29 cellular contexts compared by ENCODE assay signal in the genomic region with DNA sequence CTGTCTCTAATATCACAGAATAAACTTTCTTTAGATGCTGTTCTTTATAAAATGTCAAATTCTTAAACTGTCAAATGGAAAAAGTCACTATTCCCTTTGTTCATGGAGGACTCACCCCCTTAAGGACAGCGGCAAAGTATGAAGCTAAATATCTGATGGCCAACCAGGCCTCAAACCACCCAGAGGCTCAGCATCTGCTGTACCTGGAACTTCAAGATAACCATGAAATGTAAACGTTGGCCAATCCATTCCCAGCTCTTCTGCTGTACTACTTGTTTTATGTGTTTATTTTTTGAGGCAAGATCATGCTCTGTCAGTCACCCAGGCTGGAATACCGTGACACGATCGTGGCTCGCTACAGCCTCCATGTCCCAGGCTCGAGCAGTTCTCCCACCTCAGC. TPM values are rescaled to one million over a fixed set of nuclear protein-coding genes. Genes with fewer than 3 reads are reported as not detected.
A peak's percentile ranks its signal among the peaks of the same experiment; 100 is the strongest.
DNase-seq lines count a peak whose midpoint lies in the region; ATAC-seq and TF ChIP-seq lines count a peak whose summit lies in the region.
"Had no signal": no experiment of that assay in that cellular context is flagged by ENCODE, and none has a peak within 500 bp of the region (broad histone marks: within the 10 kb centered on the region; RNA-seq: fewer than 3 reads in every experiment).

No MANE protein-coding gene starts in this region.

- peaks cover 43% of the 10 kb centered on the region for H3K36me3 ChIP-seq in CD8-positive, alpha-beta T cell (ENCODE audit: insufficient read depth, low read length)
- peaks cover 49 to 93% of the 10 kb centered on the region in 2 experiments for H3K36me3 ChIP-seq in mesenchymal stem cell (ENCODE audit: control insufficient read depth in 1 of 2, insufficient read depth in 2 of 2, low read depth in 1 of 2, low read length in 2 of 2)

- WGBS in mesenchymal stem cell: 97% methylated on average over 6 of the region's 7 CpGs

- H3K4me3 ChIP-seq in CD8-positive, alpha-beta T cell (ENCODE audit: low read depth, low read length): no peak overlapping the region
- no peak overlapping the region for H3K4me3 ChIP-seq in mesenchymal stem cell (ENCODE audit: insufficient read depth in 1 of 2, low read depth in 1 of 2, low read length in 2 of 2)
- H3K4me3 ChIP-seq: esophagus muscularis mucosa, heart left ventricle, right atrium auricular region, SK-N-MC, smooth muscle cell, testis had no signal

- POLR2A ChIA-PET in CD8-positive, alpha-beta T cell (lab: Charles Lee): interaction anchor here (1.9 kb wide), 1 partner anchor 16 kb away, joined by 6 read pairs; the partner anchor contains the start of gene RFC5

- intact Hi-C loops in CD8-positive, alpha-beta T cell (cut with DNase I, micrococcal nuclease): loop anchor here in 1 of 2 experiments (10.0 kb wide), 1 partner anchor 157 kb away; no protein-coding TSS in a partner anchor

- H3K9ac ChIP-seq in mesenchymal stem cell (ENCODE audit: low read length): no peak overlapping the region

- H2BK120ac ChIP-seq in mesenchymal stem cell (ENCODE audit: low read depth, low read length): no peak overlapping the region

- peaks cover 75% of the 10 kb centered on the region for H3K36me3 Mint-ChIP-seq in activated CD8-positive, alpha-beta memory T cell treated with anti-CD3 and anti-CD28 coated beads, Interleukin-2, amount 10 ng/mL, durations not matched to agents 7 days and 5 days
- peaks cover 76% of the 10 kb centered on the region for H3K36me3 Mint-ChIP-seq in CD8-positive, alpha-beta T cell
- peaks cover 100% of the 10 kb centered on the region for H3K36me3 Mint-ChIP-seq in activated T-helper 17 cell treated with anti-CD3 and anti-CD28 coated beads, Interleukin-2, amount 50 U/mL, for 72 hours (ENCODE audit: low read depth)

- no peaks in the 10 kb centered on the region for H3K27me3 ChIP-seq in CD8-positive, alpha-beta T cell (ENCODE audit: insufficient read depth, low read length)
- H3K27me3 ChIP-seq in mesenchymal stem cell (ENCODE audit: control insufficient read depth in 1 of 2, insufficient read depth in 1 of 2, low read length in 2 of 2): no peaks in the 10 kb centered on the region
- H3K27me3 ChIP-seq: esophagus muscularis mucosa, heart left ventricle, right atrium auricular region, testis had no signal

- H4K91ac ChIP-seq in mesenchymal stem cell (ENCODE audit: low read length): peak overlapping the region; percentile 28

- CTCF ChIA-PET in activated CD8-positive, alpha-beta memory T cell treated with anti-CD3 and anti-CD28 coated beads, Interleukin-2, amount 10 ng/mL, durations not matched to agents 7 days and 5 days (lab: Charles Lee): interaction anchor here (0.6 to 1.7 kb wide), 4 partner anchors 10 to 32 kb away, joined by 3 to 9 read pairs (median 4); partner anchors contain the start of gene RFC5
- CTCF ChIA-PET in CD8-positive, alpha-beta T cell (lab: Charles Lee): interaction anchor here (1.2 kb wide), 1 partner anchor 11 kb away, joined by 3 read pairs; no protein-coding TSS in a partner anchor

- no peak for DNase-seq in activated CD8-positive, alpha-beta memory T cell treated with anti-CD3 and anti-CD28 coated beads, Interleukin-2, amount 10 ng/mL, durations not matched to agents 7 days and 5 days
- DNase-seq in activated CD8-positive, alpha-beta memory T cell treated with anti-CD3 and anti-CD28 coated beads for 24 hours: no peak
- DNase-seq in CD8-positive, alpha-beta T cell: no peak
- DNase-seq in mesenchymal stem cell: no peak
- DNase-seq in A172 (ENCODE audit: low spot score): no peak
- DNase-seq in DMS153 (lab: John Stamatoyannopoulos, UW): no peak
- DNase-seq: ACHN; activated CD4-positive, CD25-positive, alpha-beta regulatory T cell treated with anti-CD3 and anti-CD28 coated beads, Interleukin-2, amount 50 U/mL, for 72 hours; central memory CD4-positive, alpha-beta T cell; COR-L47; DMS53; foreskin melanocyte; heart left ventricle; kidney; left ventricle myocardium superior; NCI-H1417 treated with DMSO at 0.1 percent for 48 hours; NCI-H2029 treated with DMSO at 0.1 percent for 48 hours; NCI-H524; NK-92 treated with Interleukin-12 subunit alpha and Interleukin-12 subunit beta, amount 100 ng/mL, for 24 hours; stimulated activated naive CD4-positive, alpha-beta T cell treated with Interleukin-2 at 50 U/mL for 16 hours; T-helper 2 cell; testis had no signal

- no peak overlapping the region for H3K23ac ChIP-seq in mesenchymal stem cell (ENCODE audit: low read length in 2 of 2)

- no peak overlapping the region for H2AFZ ChIP-seq in mesenchymal stem cell (ENCODE audit: low read depth, low read length)

- H3K4me1 Mint-ChIP-seq in activated CD8-positive, alpha-beta memory T cell treated with anti-CD3 and anti-CD28 coated beads, Interleukin-2, amount 10 ng/mL, durations not matched to agents 7 days and 5 days: peaks cover 34% of the 10 kb centered on the region
- H3K4me1 Mint-ChIP-seq in CD8-positive, alpha-beta T cell (ENCODE audit: low read depth): no peaks in the 10 kb centered on the region
- peaks cover 44% of the 10 kb centered on the region for H3K4me1 Mint-ChIP-seq in activated T-helper 17 cell treated with anti-CD3 and anti-CD28 coated beads, Interleukin-2, amount 50 U/mL, for 72 hours

- H3K18ac ChIP-seq in mesenchymal stem cell (ENCODE audit: low read depth in 1 of 2, low read length in 2 of 2): no peak overlapping the region

- no peaks in the 10 kb centered on the region for H3K9me3 ChIP-seq in CD8-positive, alpha-beta T cell (ENCODE audit: low read length)
- no peaks in the 10 kb centered on the region for H3K9me3 ChIP-seq in mesenchymal stem cell (ENCODE audit: control insufficient read depth, low read length)
- H3K9me3 ChIP-seq: esophagus muscularis mucosa, heart left ventricle, right atrium auricular region, testis had no signal

- no peak overlapping the region for H3K4me3 Mint-ChIP-seq in activated CD8-positive, alpha-beta memory T cell treated with anti-CD3 and anti-CD28 coated beads, Interleukin-2, amount 10 ng/mL, durations not matched to agents 7 days and 5 days
- no peak overlapping the region for H3K4me3 Mint-ChIP-seq in CD8-positive, alpha-beta T cell
- H3K4me3 Mint-ChIP-seq in activated T-helper 17 cell treated with anti-CD3 and anti-CD28 coated beads, Interleukin-2, amount 50 U/mL, for 72 hours: peak overlapping the region; percentile 6
- H3K4me3 Mint-ChIP-seq: B cell; dendritic cell treated with granulocyte-macrophage colony-stimulating factor and Interleukin-4, amounts not matched to agents 40 ng/mL and 50 ng/mL, for 4 days had no signal

- TF ChIP-seq CTCF in CD8-positive, alpha-beta T cell (IDR thresholded peaks at IDR 0.05): no peak

- no peak for ATAC-seq in activated CD8-positive, alpha-beta memory T cell treated with anti-CD3 and anti-CD28 coated beads, Interleukin-2, amount 10 ng/mL, durations not matched to agents 7 days and 5 days
- no peak for ATAC-seq in CD8-positive, alpha-beta T cell
- ATAC-seq in activated T-helper 17 cell treated with anti-CD3 and anti-CD28 coated beads, Interleukin-2, amount 50 U/mL, for 72 hours (replicated peaks): no peak
- ATAC-seq: heart left ventricle, left ventricle myocardium superior had no signal

- no peaks in the 10 kb centered on the region for H3K4me1 ChIP-seq in CD8-positive, alpha-beta T cell (ENCODE audit: insufficient read depth, low read length)
- no peaks in the 10 kb centered on the region for H3K4me1 ChIP-seq in mesenchymal stem cell (ENCODE audit: control insufficient read depth, insufficient read depth, low read depth, low read length)
- H3K4me1 ChIP-seq: right atrium auricular region, testis had no signal

- H2BK5ac ChIP-seq in mesenchymal stem cell (ENCODE audit: low read depth, low read length, poor library complexity, severe bottlenecking): no peak overlapping the region

- H2BK12ac ChIP-seq in mesenchymal stem cell (ENCODE audit: low read length in 2 of 2): no peak overlapping the region

- H3K4me2 ChIP-seq in mesenchymal stem cell (ENCODE audit: low read length, poor library complexity, severe bottlenecking): no peak overlapping the region
- H3K4me2 ChIP-seq: smooth muscle cell had no signal

- no peaks in the 10 kb centered on the region for H3K27me3 Mint-ChIP-seq in activated CD8-positive, alpha-beta memory T cell treated with anti-CD3 and anti-CD28 coated beads, Interleukin-2, amount 10 ng/mL, durations not matched to agents 7 days and 5 days
- H3K27me3 Mint-ChIP-seq in CD8-positive, alpha-beta T cell (ENCODE audit: low read depth): no peaks in the 10 kb centered on the region
- H3K27me3 Mint-ChIP-seq in activated T-helper 17 cell treated with anti-CD3 and anti-CD28 coated beads, Interleukin-2, amount 50 U/mL, for 72 hours: no peaks in the 10 kb centered on the region
- H3K27me3 Mint-ChIP-seq: B cell; dendritic cell treated with granulocyte-macrophage colony-stimulating factor and Interleukin-4, amounts not matched to agents 40 ng/mL and 50 ng/mL, for 4 days had no signal

- no peak overlapping the region for H4K8ac ChIP-seq in mesenchymal stem cell (ENCODE audit: low read length)

- H3K27ac Mint-ChIP-seq in activated CD8-positive, alpha-beta memory T cell treated with anti-CD3 and anti-CD28 coated beads, Interleukin-2, amount 10 ng/mL, durations not matched to agents 7 days and 5 days: peak overlapping the region; percentile 12
- peak overlapping the region; percentile 5 for H3K27ac Mint-ChIP-seq in CD8-positive, alpha-beta T cell
- peak overlapping the region; percentile 28 for H3K27ac Mint-ChIP-seq in activated T-helper 17 cell treated with anti-CD3 and anti-CD28 coated beads, Interleukin-2, amount 50 U/mL, for 72 hours
- H3K27ac Mint-ChIP-seq: B cell; dendritic cell treated with granulocyte-macrophage colony-stimulating factor and Interleukin-4, amounts not matched to agents 40 ng/mL and 50 ng/mL, for 4 days had no signal

- no peak overlapping the region for H2AK5ac ChIP-seq in mesenchymal stem cell (ENCODE audit: low read length, severe bottlenecking)

- peaks cover 18% of the 10 kb centered on the region for H3K79me1 ChIP-seq in mesenchymal stem cell (replicated peaks; ENCODE audit: low read length, poor library complexity, severe bottlenecking)

- H3K27ac ChIP-seq in CD8-positive, alpha-beta T cell (ENCODE audit: low read depth, low read length): no peak overlapping the region
- H3K27ac ChIP-seq in mesenchymal stem cell (ENCODE audit: low read length, poor library complexity, severe bottlenecking): no peak overlapping the region
- H3K27ac ChIP-seq: esophagus muscularis mucosa, heart left ventricle, right atrium auricular region, SK-N-MC, testis had no signal

- no peak overlapping the region for H3K14ac ChIP-seq in mesenchymal stem cell (ENCODE audit: low read length in 2 of 2)

- H2BK15ac ChIP-seq in mesenchymal stem cell (ENCODE audit: low read depth, poor library complexity, severe bottlenecking): no peak overlapping the region

- H3K4ac ChIP-seq in mesenchymal stem cell (ENCODE audit: low read depth in 1 of 2, low read length in 2 of 2): no peak overlapping the region

- no peaks in the 10 kb centered on the region for H3K9me3 Mint-ChIP-seq in activated CD8-positive, alpha-beta memory T cell treated with anti-CD3 and anti-CD28 coated beads, Interleukin-2, amount 10 ng/mL, durations not matched to agents 7 days and 5 days (ENCODE audit: low read depth)
- H3K9me3 Mint-ChIP-seq in CD8-positive, alpha-beta T cell: no peaks in the 10 kb centered on the region
- no peaks in the 10 kb centered on the region for H3K9me3 Mint-ChIP-seq in activated T-helper 17 cell treated with anti-CD3 and anti-CD28 coated beads, Interleukin-2, amount 50 U/mL, for 72 hours
- H3K9me3 Mint-ChIP-seq: dendritic cell treated with granulocyte-macrophage colony-stimulating factor and Interleukin-4, amounts not matched to agents 40 ng/mL and 50 ng/mL, for 4 days had no signal

RNA-seq across cellular contexts. Expression of gene RFC5, which starts 15.7 kb away (rescaled TPM):
- 10 to 100 TPM; 55.4 to 55.7 TPM for total RNA-seq in activated CD8-positive, alpha-beta memory T cell treated with anti-CD3 and anti-CD28 coated beads, Interleukin-2, amount 10 ng/mL, durations not matched to agents 7 days and 5 days
- total RNA-seq in CD8-positive, alpha-beta T cell: 10 to 100 TPM in 1 of 2 experiments, 1 to 10 TPM in 1; 9.9 to 13.8 TPM
- total RNA-seq in activated T-helper 17 cell treated with anti-CD3 and anti-CD28 coated beads, Interleukin-2, amount 50 U/mL, for 72 hours: 10 to 100 TPM; 53.7 to 64.4 TPM
- 7.6 TPM for polyA plus RNA-seq in mesenchymal stem cell (2013, experiment 1 of 2)
- 7.8 TPM for polyA plus RNA-seq in mesenchymal stem cell (2013, experiment 2 of 2)
- total RNA-seq in A172 (2014; rRNA removed; shearing (Covaris generic)): 30.4 and 39.4 TPM in 2 replicates

RNA-seq across cellular contexts. Expression of gene WSB2, which starts 28.8 kb away (rescaled TPM):
- total RNA-seq in activated CD8-positive, alpha-beta memory T cell treated with anti-CD3 and anti-CD28 coated beads, Interleukin-2, amount 10 ng/mL, durations not matched to agents 7 days and 5 days: 10 to 100 TPM; 44.1 to 52.1 TPM
- 10 to 100 TPM; 16.4 to 19.5 TPM for total RNA-seq in CD8-positive, alpha-beta T cell
- 10 to 100 TPM; 59.5 to 76.7 TPM for total RNA-seq in activated T-helper 17 cell treated with anti-CD3 and anti-CD28 coated beads, Interleukin-2, amount 50 U/mL, for 72 hours
- polyA plus RNA-seq in mesenchymal stem cell (2013, experiment 1 of 2): 81.2 TPM
- 81.9 TPM for polyA plus RNA-seq in mesenchymal stem cell (2013, experiment 2 of 2)
- total RNA-seq in A172 (2014; rRNA removed; shearing (Covaris generic)): 112 and 117 TPM in 2 replicates
